Comparison of ENCODE assay signal across 16 cellular contexts in the genomic region with DNA sequence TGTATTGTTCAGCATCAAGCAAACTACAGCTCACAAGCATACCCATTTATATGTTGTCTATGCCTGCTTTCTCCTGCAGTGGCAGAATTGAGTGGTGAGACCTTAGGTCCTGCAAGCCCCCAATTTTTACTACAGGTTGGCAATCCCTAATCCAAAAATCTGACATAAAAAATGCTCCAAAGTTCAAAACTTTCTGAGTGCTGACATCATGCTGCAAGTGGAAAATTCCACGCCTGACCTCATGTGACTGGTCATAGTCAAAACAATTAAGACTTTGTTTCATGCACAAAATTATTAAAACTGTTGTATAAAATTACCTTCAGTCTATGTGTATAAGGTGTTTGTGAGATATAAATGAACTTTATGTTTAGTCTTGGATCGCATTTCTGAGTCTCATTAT.
DNase-seq lines count a peak whose midpoint lies in the region; ATAC-seq and TF ChIP-seq lines count a peak whose summit lies in the region.
"Had no signal": no experiment of that assay in that cellular context is flagged by ENCODE, and none has a peak within 500 bp of the region (broad histone marks: within the 10 kb centered on the region; RNA-seq: fewer than 3 reads in every experiment).

No MANE protein-coding gene starts in this region.

- no CpG with 5 or more reads among the region's 2 CpGs for WGBS in IMR-90 (ENCODE audit: extremely low coverage in 2 of 2, insufficient read length in 1 of 2), 2 experiments

- CTCF ChIA-PET in IMR-90 (lab: Yijun Ruan, JAX): interaction anchor here (0.5 kb wide), 1 partner anchor 161 kb away, joined by 3 read pairs; no protein-coding TSS in a partner anchor

- no peak overlapping the region for H4K5ac ChIP-seq in IMR-90 (ENCODE audit: low read depth, low read length)

- H2AK5ac ChIP-seq in IMR-90 (ENCODE audit: low read depth, low read length): no peak overlapping the region

- dilution Hi-C loops in IMR-90 (cut with HindIII; ENCODE audit: low sequenced_read_pairs, unreplicated experiment): no loop called here

- peaks cover 5% of the 10 kb centered on the region; the same call in 1 of the 2 replicates for H3K4me1 ChIP-seq in IMR-90 (ENCODE audit: control insufficient read depth, insufficient read depth, low read length)
- H3K4me1 ChIP-seq in osteoblast (ENCODE audit: insufficient read depth, low read length): no peaks in the 10 kb centered on the region
- H3K4me1 ChIP-seq: BLaER1 had no signal

- H3K9ac ChIP-seq in IMR-90 (ENCODE audit: low read depth, low read length): no peak overlapping the region
- H3K9ac ChIP-seq: BLaER1 had no signal

- DNase-seq in activated naive CD8-positive, alpha-beta T cell treated with anti-CD3 and anti-CD28 coated beads for 36 hours: no peak
- DNase-seq in IMR-90: no peak
- peak; percentile 36 for DNase-seq in choroid plexus epithelial cell (ENCODE audit: low read depth)
- DNase-seq in osteoblast (ENCODE audit: insufficient read length, low spot score, missing footprints): peak; percentile 54
- DNase-seq in CD14-positive monocyte (ENCODE audit: low spot score): no peak
- no peak for DNase-seq in iPS-NIHi7 (ENCODE audit: extremely low spot score)
- no peak for DNase-seq in activated T-cell treated with anti-CD3 and anti-CD28 coated beads, Interleukin-2, amount 50 U/mL, for 24 hours
- DNase-seq: Calu3; CD8-positive, alpha-beta T cell; DMS79 treated with DMSO at 0.1 percent for 48 hours; EL; H9 had no signal

- H3K4me2 ChIP-seq in IMR-90 (ENCODE audit: low read depth, low read length): no peak overlapping the region
- H3K4me2 ChIP-seq in osteoblast (ENCODE audit: insufficient read depth, low read length): no peak overlapping the region
- H3K4me2 ChIP-seq: BLaER1 had no signal

- H3K27me3 ChIP-seq in IMR-90 (ENCODE audit: control insufficient read depth, insufficient read depth, low read length) (no peaks in the 10 kb centered on the region), osteoblast (ENCODE audit: insufficient read depth, low read length) (no peaks in the 10 kb centered on the region)
- H3K27me3 ChIP-seq: BLaER1 had no signal

- H3K36me3 Mint-ChIP-seq in activated naive CD8-positive, alpha-beta T cell: peaks cover 2% of the 10 kb centered on the region
- peaks cover 6% of the 10 kb centered on the region for H3K36me3 Mint-ChIP-seq in activated naive CD8-positive, alpha-beta T cell treated with anti-CD3 and anti-CD28 coated beads for 36 hours
- peaks cover 21 to 33% of the 10 kb centered on the region in 2 donors for H3K36me3 Mint-ChIP-seq in CD14-positive monocyte
- peaks cover 59% of the 10 kb centered on the region for H3K36me3 Mint-ChIP-seq in activated T-cell treated with anti-CD3 and anti-CD28 coated beads, Interleukin-2, amount 50 U/mL, for 24 hours (ENCODE audit: low read depth)

- H3K18ac ChIP-seq in IMR-90 (ENCODE audit: low read depth, low read length): no peak overlapping the region

- no peaks in the 10 kb centered on the region for H3K9me3 Mint-ChIP-seq in activated naive CD8-positive, alpha-beta T cell (ENCODE audit: low read depth)
- no peaks in the 10 kb centered on the region for H3K9me3 Mint-ChIP-seq in activated naive CD8-positive, alpha-beta T cell treated with anti-CD3 and anti-CD28 coated beads for 36 hours
- H3K9me3 Mint-ChIP-seq in CD14-positive monocyte: no peaks in the 10 kb centered on the region
- H3K9me3 Mint-ChIP-seq in activated T-cell treated with anti-CD3 and anti-CD28 coated beads, Interleukin-2, amount 50 U/mL, for 24 hours: no peaks in the 10 kb centered on the region
- H3K9me3 Mint-ChIP-seq: CD8-positive, alpha-beta T cell; H9 had no signal

- H3K27ac ChIP-seq in IMR-90 (ENCODE audit: insufficient read depth, low read length): no peak overlapping the region
- H3K27ac ChIP-seq in osteoblast (ENCODE audit: low read depth, low read length): no peak overlapping the region
- H3K27ac ChIP-seq: 22Rv1, BLaER1 had no signal

- intact Hi-C loops in IMR-90 (cut with micrococcal nuclease): no loop called here
- intact Hi-C loops in CD14-positive monocyte (cut with micrococcal nuclease): no loop called here

- H4K91ac ChIP-seq in IMR-90 (ENCODE audit: insufficient read depth, low read depth, low read length): no peak overlapping the region

- no peak overlapping the region; the same call in 1 of the 2 replicates for H3K23ac ChIP-seq in IMR-90 (ENCODE audit: low read depth, low read length)

- no peak overlapping the region for H2BK120ac ChIP-seq in IMR-90 (ENCODE audit: low read depth, low read length)

- H2BK20ac ChIP-seq in IMR-90 (ENCODE audit: low read depth, low read length): no peak overlapping the region

- no peak for TF ChIP-seq POLR2A in IMR-90 (IDR thresholded peaks at IDR 0.05; ENCODE audit: low read depth, low read length)

- H3K27ac Mint-ChIP-seq in activated naive CD8-positive, alpha-beta T cell: peak overlapping the region; percentile 68
- no peak overlapping the region for H3K27ac Mint-ChIP-seq in activated naive CD8-positive, alpha-beta T cell treated with anti-CD3 and anti-CD28 coated beads for 36 hours
- no peak overlapping the region for H3K27ac Mint-ChIP-seq in CD14-positive monocyte
- H3K27ac Mint-ChIP-seq in activated T-cell treated with anti-CD3 and anti-CD28 coated beads, Interleukin-2, amount 50 U/mL, for 24 hours: no peak overlapping the region
- H3K27ac Mint-ChIP-seq: CD8-positive, alpha-beta T cell; H9 had no signal

- no peaks in the 10 kb centered on the region for H3K27me3 Mint-ChIP-seq in activated naive CD8-positive, alpha-beta T cell
- H3K27me3 Mint-ChIP-seq in activated naive CD8-positive, alpha-beta T cell treated with anti-CD3 and anti-CD28 coated beads for 36 hours: no peaks in the 10 kb centered on the region
- no peaks in the 10 kb centered on the region for H3K27me3 Mint-ChIP-seq in CD14-positive monocyte (ENCODE audit: low read depth in 3 of 3)
- no peaks in the 10 kb centered on the region for H3K27me3 Mint-ChIP-seq in activated T-cell treated with anti-CD3 and anti-CD28 coated beads, Interleukin-2, amount 50 U/mL, for 24 hours

- no peaks in the 10 kb centered on the region; the same call in 1 of the 2 replicates for H3K9me1 ChIP-seq in IMR-90 (ENCODE audit: insufficient read depth, low read length)

- no peaks in the 10 kb centered on the region for H4K20me1 ChIP-seq in IMR-90 (ENCODE audit: insufficient read depth, low read length)
- H4K20me1 ChIP-seq in osteoblast (ENCODE audit: insufficient read depth, low read length): no peaks in the 10 kb centered on the region

- no peak overlapping the region for H2AFZ ChIP-seq in IMR-90 (replicated peaks; ENCODE audit: low read length, poor library complexity)
- H2AFZ ChIP-seq in osteoblast (ENCODE audit: low read length): no peak overlapping the region

- POLR2A ChIA-PET in IMR-90 (lab: Charles Lee; ENCODE audit: unreplicated experiment): no interaction called here

- no peak for TF ChIP-seq RAD21 in IMR-90 (IDR thresholded peaks at IDR 0.05; ENCODE audit: low read length)

- no peak overlapping the region for H2BK15ac ChIP-seq in IMR-90 (ENCODE audit: low read depth, low read length)

- peak overlapping the region; percentile 39 for H2AK9ac ChIP-seq in IMR-90 (replicated peaks; ENCODE audit: low read depth, low read length, poor library complexity)

- peak overlapping the region; percentile 32 for H2BK5ac ChIP-seq in IMR-90 (ENCODE audit: low read depth, low read length, poor library complexity, severe bottlenecking)

- no peak overlapping the region for H3K56ac ChIP-seq in IMR-90 (ENCODE audit: extremely low read depth, insufficient read depth, low read length)

- ATAC-seq in IMR-90 (ENCODE audit: low read depth): no peak
- ATAC-seq: CD8-positive, alpha-beta T cell; GM12878 had no signal

- in situ Hi-C loops in IMR-90 (cut with MboI; ENCODE audit: low sequenced_read_pairs): no loop called here

- no peak overlapping the region for H3K14ac ChIP-seq in IMR-90 (replicated peaks; ENCODE audit: low read depth, low read length)

- H3K79me1 ChIP-seq in IMR-90 (ENCODE audit: low read depth in 1 of 2, low read length in 2 of 2): peaks cover 11 to 18% of the 10 kb centered on the region in 2 experiments

- H3K4ac ChIP-seq in IMR-90 (ENCODE audit: low read depth, low read length): no peak overlapping the region

- no peaks in the 10 kb centered on the region for H3K9me3 ChIP-seq in IMR-90 (ENCODE audit: control insufficient read depth, insufficient read depth, low read length)
- no peaks in the 10 kb centered on the region for H3K9me3 ChIP-seq in osteoblast (ENCODE audit: low read depth, low read length)
- H3K9me3 ChIP-seq: BLaER1 had no signal

- H3K4me3 ChIP-seq in IMR-90 (ENCODE audit: insufficient read depth, low read depth, low read length): no peak overlapping the region
- H3K4me3 ChIP-seq in choroid plexus epithelial cell (ENCODE audit: low read depth, low read length): no peak overlapping the region
- no peak overlapping the region for H3K4me3 ChIP-seq in osteoblast (ENCODE audit: insufficient read depth, low read length)
- H3K4me3 ChIP-seq: BLaER1, GM12878 had no signal

- peaks cover 8% of the 10 kb centered on the region for H3K4me1 Mint-ChIP-seq in activated naive CD8-positive, alpha-beta T cell (ENCODE audit: low read depth)
- peaks cover 1% of the 10 kb centered on the region for H3K4me1 Mint-ChIP-seq in activated naive CD8-positive, alpha-beta T cell treated with anti-CD3 and anti-CD28 coated beads for 36 hours
- no peaks in the 10 kb centered on the region for H3K4me1 Mint-ChIP-seq in CD14-positive monocyte
- H3K4me1 Mint-ChIP-seq in activated T-cell treated with anti-CD3 and anti-CD28 coated beads, Interleukin-2, amount 50 U/mL, for 24 hours (ENCODE audit: low read depth): peaks cover 5% of the 10 kb centered on the region

- H3K79me2 ChIP-seq in osteoblast (ENCODE audit: insufficient read depth, low read length): peaks cover 2% of the 10 kb centered on the region

- H4K8ac ChIP-seq in IMR-90 (ENCODE audit: low read depth in 2 of 2, low read length in 2 of 2): no peak overlapping the region; a peak in 1 of 4 replicates

- no peak for TF ChIP-seq CTCF in IMR-90 (conservative IDR thresholded peaks at IDR 0.05; ENCODE audit: low read depth, low read length)
- no peak for TF ChIP-seq CTCF in choroid plexus epithelial cell (conservative IDR thresholded peaks at IDR 0.05; ENCODE audit: low read depth, low read length)
- no peak for TF ChIP-seq CTCF in osteoblast (IDR thresholded peaks at IDR 0.05; ENCODE audit: extremely low read depth, low read depth, low read length)
- TF ChIP-seq CTCF in CD14-positive monocyte (IDR thresholded peaks at IDR 0.05): no peak

- BruUV-seq in IMR-90 (replicated peaks; lab: Mats Ljungman, UMichigan): no TSS peak

- no peak overlapping the region for H3K4me3 Mint-ChIP-seq in activated naive CD8-positive, alpha-beta T cell
- H3K4me3 Mint-ChIP-seq in activated naive CD8-positive, alpha-beta T cell treated with anti-CD3 and anti-CD28 coated beads for 36 hours: no peak overlapping the region
- H3K4me3 Mint-ChIP-seq in CD14-positive monocyte: no peak overlapping the region
- H3K4me3 Mint-ChIP-seq in activated T-cell treated with anti-CD3 and anti-CD28 coated beads, Interleukin-2, amount 50 U/mL, for 24 hours: no peak overlapping the region
- H3K4me3 Mint-ChIP-seq: CD8-positive, alpha-beta T cell; H9 had no signal

- H3K36me3 ChIP-seq in IMR-90 (ENCODE audit: control insufficient read depth, insufficient read depth, low read length) (peaks cover 4% of the 10 kb centered on the region), osteoblast (ENCODE audit: insufficient read depth, low read length) (peaks cover 3% of the 10 kb centered on the region)

TF ChIP-seq in IMR-90, 13 proteins besides CTCF, POLR2A, EP300 and RAD21 (continues in another document):
- no peak for TF ChIP-seq RFX5 (IDR thresholded peaks at IDR 0.05; ENCODE audit: low read depth, low read length)

Comparison
In these comparisons a context has a peak if more than half of its experiments do, and no peak if none do; other contexts are left out.
1. DNase-seq: peak in choroid plexus epithelial cell (single experiment) and osteoblast (single experiment); none in activated naive CD8-positive, alpha-beta T cell treated with anti-CD3 and anti-CD28 coated beads for 36 hours (single experiment), IMR-90 (single experiment), CD14-positive monocyte (single experiment), iPS-NIHi7 (single experiment) and activated T-cell treated with anti-CD3 and anti-CD28 coated beads, Interleukin-2, amount 50 U/mL, for 24 hours (single experiment).